Comparison of ENCODE assay signal across 25 cellular contexts in genomic region chr9:8262625-8263622, GRCh38.
A peak's percentile ranks its signal among the peaks of the same experiment; 100 is the strongest.
DNase-seq lines count a peak whose midpoint lies in the region; ATAC-seq and TF ChIP-seq lines count a peak whose summit lies in the region.
"Had no signal": no experiment of that assay in that cellular context is flagged by ENCODE, and none has a peak within 500 bp of the region (broad histone marks: within the 10 kb centered on the region; RNA-seq: fewer than 3 reads in every experiment).

No MANE protein-coding gene starts in this region.

- H3K4me3 ChIP-seq in cardiac fibroblast (replicated peaks in 1 of 2; ENCODE audit: low read depth in 2 of 2, low read length in 2 of 2) = no peak overlapping the region
- no peak overlapping the region for H3K4me3 ChIP-seq in mucosa of descending colon
- H3K4me3 ChIP-seq: A549, colonic mucosa, GM23248, SJCRH30, stomach had no signal

- no peaks in the 10 kb centered on the region for H3K9me3 ChIP-seq in mucosa of descending colon
- H3K9me3 ChIP-seq: A549, colonic mucosa, SJCRH30, stomach had no signal

- no peaks in the 10 kb centered on the region for H3K4me1 ChIP-seq in mucosa of descending colon (ENCODE audit: low read depth)
- H3K4me1 ChIP-seq: A549, colonic mucosa had no signal

- TF ChIP-seq CTCF in cardiac fibroblast (IDR thresholded peaks at IDR 0.05; ENCODE audit: low read depth, low read length) (no peak), mucosa of descending colon (IDR thresholded peaks at IDR 0.05) (no peak)

- DNase-seq in ELF-1 (ENCODE audit: low read depth, low spot score) (peak; percentile 36), cardiac fibroblast (ENCODE audit: low read depth in 2 of 2) (peak; percentile 1 to 2), left ventricle myocardium superior (peak; percentile 50), mucosa of descending colon (no peak), AG20443 (ENCODE audit: low spot score) (no peak), COLO829 (ENCODE audit: low spot score) (no peak)
- no peak for DNase-seq in activated effector memory CD4-positive, alpha-beta T cell treated with Interleukin-2 at 50 U/mL for 16 hours
- DNase-seq in activated effector memory CD4-positive, alpha-beta T cell treated with anti-CD3 and anti-CD28 coated beads, Interleukin-2, amount 50 U/mL, for 16 hours = no peak
- DNase-seq: activated CD4-positive, alpha-beta T cell treated with anti-CD3 and anti-CD28 coated beads, Interleukin-2, amount 10 ng/mL, durations not matched to agents 24 days and 14 days; activated naive CD8-positive, alpha-beta T cell treated with anti-CD3 and anti-CD28 coated beads, Interleukin-2, amount 10 ng/mL, durations not matched to agents 7 days and 5 days; Calu3; colonic mucosa; glutamatergic neuron; GM23248; immature natural killer cell; IMR-90; NCI-H1105 treated with DMSO at 0.1 percent for 48 hours; NCI-H2081 treated with DMSO at 0.1 percent for 48 hours; NCI-H446 treated with DMSO at 0.1 percent for 48 hours; SJCRH30; stimulated activated CD4-positive, alpha-beta T cell treated with anti-CD3 and anti-CD28 coated beads, Interleukin-12 subunit alpha, Interleukin-12 subunit beta, amount 100 ng/mL, for 4 hours; stimulated activated CD4-positive, alpha-beta T cell treated with anti-CD3 and anti-CD28 coated beads, Interleukin-4, amount 100 ng/mL, for 4 hours; stomach had no signal

- no peaks in the 10 kb centered on the region for H3K36me3 ChIP-seq in mucosa of descending colon (ENCODE audit: low read depth)
- H3K36me3 ChIP-seq: colonic mucosa, SJCRH30, stomach had no signal

- peak; percentile 90 for ATAC-seq in left ventricle myocardium superior
- peak; percentile 25 for ATAC-seq in mucosa of descending colon
- ATAC-seq: A549; activated T-helper 17 cell treated with anti-CD3 and anti-CD28 coated beads, Interleukin-2, amount 50 U/mL, for 72 hours had no signal

- intact Hi-C loops in left ventricle myocardium superior (cut with micrococcal nuclease) (no loop called here), mucosa of descending colon (cut with DNase I, micrococcal nuclease) (no loop called here)

Comparison
In these comparisons a context has a peak if more than half of its experiments do, and no peak if none do; other contexts are left out.
1. DNase-seq: peak in ELF-1 (single experiment), cardiac fibroblast (2 of 2) and left ventricle myocardium superior (single experiment); none in mucosa of descending colon (0 of 3), activated effector memory CD4-positive, alpha-beta T cell treated with Interleukin-2 at 50 U/mL for 16 hours (single experiment), activated effector memory CD4-positive, alpha-beta T cell treated with anti-CD3 and anti-CD28 coated beads, Interleukin-2, amount 50 U/mL, for 16 hours (single experiment), AG20443 (single experiment) and COLO829 (single experiment).